9 cellular contexts compared by ENCODE assay signal in genomic region chr3:71226565-71227281, GRCh38.
DNase-seq lines count a peak whose midpoint lies in the region; ATAC-seq and TF ChIP-seq lines count a peak whose summit lies in the region.
"Had no signal": no experiment of that assay in that cellular context is flagged by ENCODE, and none has a peak within 500 bp of the region (broad histone marks: within the 10 kb centered on the region; RNA-seq: fewer than 3 reads in every experiment).

No MANE protein-coding gene starts in this region.

- peak overlapping the region; percentile 76 for H3K4me3 Mint-ChIP-seq in T-helper 1 cell treated with Interleukin-12 subunit alpha and Interleukin-12 subunit beta and Interleukin-4 antibody, amounts not matched to agents 30 μg/mL and 1 μg/mL, for 36 hours
- H3K4me3 Mint-ChIP-seq in naive thymus-derived CD4-positive, alpha-beta T cell = peak overlapping the region; percentile 51 to 85 (median 79)

- H3K9me3 Mint-ChIP-seq in T-helper 1 cell treated with Interleukin-12 subunit alpha and Interleukin-12 subunit beta and Interleukin-4 antibody, amounts not matched to agents 30 μg/mL and 1 μg/mL, for 36 hours = no peaks in the 10 kb centered on the region
- peaks cover 0 to 8% (median 1%) of the 10 kb centered on the region in 11 donors for H3K9me3 Mint-ChIP-seq in naive thymus-derived CD4-positive, alpha-beta T cell

- WGBS in suprapubic skin = 87% methylated on average over 23 of the region's 23 CpGs

- H3K36me3 Mint-ChIP-seq in T-helper 1 cell treated with Interleukin-12 subunit alpha and Interleukin-12 subunit beta and Interleukin-4 antibody, amounts not matched to agents 30 μg/mL and 1 μg/mL, for 36 hours (ENCODE audit: low read depth) = peaks cover 2% of the 10 kb centered on the region
- peaks cover 7 to 15% (median 9%) of the 10 kb centered on the region in 5 donors for H3K36me3 Mint-ChIP-seq in naive thymus-derived CD4-positive, alpha-beta T cell

- H3K4me1 ChIP-seq in naive thymus-derived CD4-positive, alpha-beta T cell (ENCODE audit: control insufficient read depth in 2 of 2, insufficient read depth in 2 of 2, low read length in 2 of 2) = peaks cover 21 to 65% of the 10 kb centered on the region in 2 donors
- peaks cover 13% of the 10 kb centered on the region for H3K4me1 ChIP-seq in suprapubic skin

- CTCF ChIA-PET in naive thymus-derived CD4-positive, alpha-beta T cell (lab: Charles Lee) = no interaction called here

- no peak for TF ChIP-seq EP300 in suprapubic skin (IDR thresholded peaks at IDR 0.05)

- H3K27ac ChIP-seq in naive thymus-derived CD4-positive, alpha-beta T cell (ENCODE audit: low read depth, low read length) = peak overlapping the region; percentile 59
- H3K27ac ChIP-seq in suprapubic skin = no peak overlapping the region

- POLR2A ChIA-PET in naive thymus-derived CD4-positive, alpha-beta T cell (lab: Charles Lee) = interaction anchor here (0.6 to 1.7 kb wide), 4 partner anchors 11 to 269 kb away, joined by 3 to 4 read pairs (median 3); no protein-coding TSS in a partner anchor

- peaks cover 83% of the 10 kb centered on the region for H3K27me3 Mint-ChIP-seq in T-helper 1 cell treated with Interleukin-12 subunit alpha and Interleukin-12 subunit beta and Interleukin-4 antibody, amounts not matched to agents 30 μg/mL and 1 μg/mL, for 36 hours (ENCODE audit: low read depth)
- H3K27me3 Mint-ChIP-seq in naive thymus-derived CD4-positive, alpha-beta T cell = peaks cover 0 to 52% (median 0%) of the 10 kb centered on the region in 5 donors

- H3K4me3 ChIP-seq in naive thymus-derived CD4-positive, alpha-beta T cell (ENCODE audit: low read length) = peak overlapping the region; percentile 48
- H3K4me3 ChIP-seq in suprapubic skin = peak overlapping the region; percentile 7

- TF ChIP-seq CTCF in GM10266 (IDR thresholded peaks at IDR 0.05; ENCODE audit: control insufficient read depth, insufficient read depth, low read depth, missing control alignments) (no peak), suprapubic skin (IDR thresholded peaks at IDR 0.05) (no peak)

- H3K9me3 ChIP-seq in naive thymus-derived CD4-positive, alpha-beta T cell (ENCODE audit: control insufficient read depth in 2 of 3, low read length in 3 of 3) = no peaks in the 10 kb centered on the region
- no peaks in the 10 kb centered on the region for H3K9me3 ChIP-seq in suprapubic skin

- ATAC-seq in HG02588 (IDR thresholded peaks at IDR 0.05; ENCODE audit: unreplicated experiment) = peak; percentile 82
- ATAC-seq in naive thymus-derived CD4-positive, alpha-beta T cell = peak; percentile 86
- ATAC-seq: HCT116 had no signal

- H3K27me3 ChIP-seq in naive thymus-derived CD4-positive, alpha-beta T cell (ENCODE audit: control insufficient read depth in 2 of 2, insufficient read depth in 2 of 2, low read length in 2 of 2) = no peaks in the 10 kb centered on the region
- H3K27me3 ChIP-seq in suprapubic skin = no peaks in the 10 kb centered on the region

- H3K4me1 Mint-ChIP-seq in T-helper 1 cell treated with Interleukin-12 subunit alpha and Interleukin-12 subunit beta and Interleukin-4 antibody, amounts not matched to agents 30 μg/mL and 1 μg/mL, for 36 hours (ENCODE audit: low read depth) = peaks cover 23% of the 10 kb centered on the region
- peaks cover 30 to 91% (median 88%) of the 10 kb centered on the region in 7 donors for H3K4me1 Mint-ChIP-seq in naive thymus-derived CD4-positive, alpha-beta T cell

- TF ChIP-seq POLR2A in suprapubic skin (IDR thresholded peaks at IDR 0.05) = no peak

- intact Hi-C loops in naive thymus-derived CD4-positive, alpha-beta T cell (cut with micrococcal nuclease) = loop anchor here (1.0 to 10.0 kb wide), 16 partner anchors 75 to 501 kb away; partner anchors contain the start of gene EIF4E3 (in 1 of the 2)

- H3K36me3 ChIP-seq in naive thymus-derived CD4-positive, alpha-beta T cell (ENCODE audit: control insufficient read depth in 2 of 3, insufficient read depth in 3 of 3, low read length in 3 of 3) = no peaks in the 10 kb centered on the region
- no peaks in the 10 kb centered on the region for H3K36me3 ChIP-seq in suprapubic skin

- peak; percentile 47 for DNase-seq in GM10266 (ENCODE audit: extremely low spot score)
- DNase-seq in astrocyte of the hippocampus (ENCODE audit: low read depth, low spot score) = peak; percentile 50
- DNase-seq in naive thymus-derived CD4-positive, alpha-beta T cell = peak; percentile 34 to 89 (median 65)
- DNase-seq in suprapubic skin (ENCODE audit: low spot score in 2 of 2) = no peak
- no peak for DNase-seq in NCI-H446 (lab: John Stamatoyannopoulos, UW)
- DNase-seq in NCI-H1048 (lab: John Stamatoyannopoulos, UW) = no peak

- H3K27ac Mint-ChIP-seq in T-helper 1 cell treated with Interleukin-12 subunit alpha and Interleukin-12 subunit beta and Interleukin-4 antibody, amounts not matched to agents 30 μg/mL and 1 μg/mL, for 36 hours = peak overlapping the region; percentile 81
- peak overlapping the region; percentile 85 to 97 (median 90) for H3K27ac Mint-ChIP-seq in naive thymus-derived CD4-positive, alpha-beta T cell

Comparison
In these comparisons a context has a peak if more than half of its experiments do, and no peak if none do; other contexts are left out.
1. DNase-seq: peak in GM10266 (single experiment), astrocyte of the hippocampus (single experiment) and naive thymus-derived CD4-positive, alpha-beta T cell (9 of 9); none in suprapubic skin (0 of 2), NCI-H446 (0 of 2) and NCI-H1048 (single experiment).